Comparison of ENCODE assay signal across 8 cellular contexts in genomic region chr22:21652010-21652546, GRCh38. TPM values are rescaled to one million over a fixed set of nuclear protein-coding genes. Genes with fewer than 3 reads are reported as not detected.
DNase-seq lines count a peak whose midpoint lies in the region; ATAC-seq, FAIRE-seq and TF ChIP-seq lines count a peak whose summit lies in the region.

No MANE protein-coding gene starts in this region.

- H3K4me1 ChIP-seq in HepG2 (ENCODE audit: insufficient read depth, low read length): peaks cover 33% of the 10 kb centered on the region

- no peaks in the 10 kb centered on the region for H3K9me3 Mint-ChIP-seq in activated CD4-positive, alpha-beta T cell treated with anti-CD3 and anti-CD28 coated beads for 36 hours (ENCODE audit: low read depth)

- no peak for TF ChIP-seq EP300 in HepG2 (IDR thresholded peaks at IDR 0.05; ENCODE audit: low read depth in 2 of 2, low read length in 2 of 2)
- no peak for TF ChIP-seq EP300 in HepG2 (CRISPR knock-in tag; IDR thresholded peaks at IDR 0.05; ENCODE audit: borderline replicate concordance)

- WGBS in HepG2 (ENCODE audit: low lambda C conversion rate): 0% methylated on average over 24 of the region's 44 CpGs

- peak; percentile 56 to 65 for TF ChIP-seq POLR2A in HepG2 (IDR thresholded peaks at IDR 0.05; ENCODE audit: insufficient read depth in 1 of 2, low read depth in 2 of 2, low read length in 2 of 2)

- DNase-seq in Ammon's horn (ENCODE audit: low spot score) (peak; percentile 84), NCI-H524 (lab: John Stamatoyannopoulos, UW) (peak; percentile 82 to 94), coronary artery (ENCODE audit: low spot score) (peak; percentile 87), HepG2 (ENCODE audit: low spot score) (peak; percentile 84)
- DNase-seq in activated CD4-positive, alpha-beta T cell treated with anti-CD3 and anti-CD28 coated beads for 36 hours: peak; percentile 95
- peak; percentile 84 to 92 for DNase-seq in stimulated activated CD4-positive, alpha-beta T cell treated with anti-CD3 and anti-CD28 coated beads, Interleukin-2, amount 100 ng/mL, for 24 hours

- H3K27ac Mint-ChIP-seq in activated CD4-positive, alpha-beta T cell treated with anti-CD3 and anti-CD28 coated beads for 36 hours: peak overlapping the region; percentile 86

- peak overlapping the region; percentile 73 for H3K9ac ChIP-seq in HepG2 (ENCODE audit: insufficient read depth, low read depth, low read length)

- H3K4me3 ChIP-seq in coronary artery (peak overlapping the region; percentile 86), HepG2 (replicated peaks in 1 of 3; ENCODE audit: insufficient read depth in 1 of 3, low read depth in 2 of 3, low read length in 3 of 3) (peak overlapping the region; percentile 64 to 86 (median 77))

- no peaks in the 10 kb centered on the region; a peak in 1 of 5 replicates for H3K27me3 ChIP-seq in HepG2 (ENCODE audit: control insufficient read depth in 1 of 2, insufficient read depth in 2 of 2, low read length in 2 of 2)

- no peaks in the 10 kb centered on the region for H4K20me1 ChIP-seq in HepG2 (ENCODE audit: insufficient read depth, low read length)

- H2AFZ ChIP-seq in HepG2 (ENCODE audit: low read length): no peak overlapping the region

- TF ChIP-seq RAD21 in HepG2 (CRISPR knock-in tag; IDR thresholded peaks at IDR 0.05): no peak

- H3K79me2 ChIP-seq in HepG2 (ENCODE audit: insufficient read depth, low read length): no peaks in the 10 kb centered on the region

- peak overlapping the region; percentile 85 for H3K4me3 Mint-ChIP-seq in activated CD4-positive, alpha-beta T cell treated with anti-CD3 and anti-CD28 coated beads for 36 hours

- peaks cover 2 to 16% of the 10 kb centered on the region in 2 experiments; a peak in 4 of 5 replicates for H3K36me3 ChIP-seq in HepG2 (replicated peaks in 1 of 2; ENCODE audit: control insufficient read depth in 1 of 2, insufficient read depth in 2 of 2, low read length in 2 of 2)

- BruUV-seq in HepG2 (replicated peaks; lab: Mats Ljungman, UMichigan): no TSS peak

- POLR2A ChIA-PET in activated CD4-positive, alpha-beta T cell treated with anti-CD3 and anti-CD28 coated beads for 36 hours (lab: Charles Lee): interaction anchor here (1.0 to 1.3 kb wide), 2 partner anchors 9 to 14 kb away, joined by 3 to 5 read pairs; no protein-coding TSS in a partner anchor
- POLR2A ChIA-PET in HepG2 (lab: Yijun Ruan, JAX): interaction anchor here (2.1 to 3.3 kb wide), 2 partner anchors 11 to 14 kb away, joined by 10 to 17 read pairs; partner anchors contain the start of genes PPIL2 and SDF2L1

- TF ChIP-seq CTCF in coronary artery (IDR thresholded peaks at IDR 0.05) (no peak), HepG2 (CRISPR knock-in tag; IDR thresholded peaks at IDR 0.05) (no peak)

- no peak overlapping the region for H3K27ac ChIP-seq in coronary artery
- H3K27ac ChIP-seq in HepG2 (ENCODE audit: extremely low read length, insufficient read depth, low read length): peak overlapping the region; percentile 77

- ATAC-seq in GM19023 (IDR thresholded peaks at IDR 0.05; ENCODE audit: unreplicated experiment) (peak; percentile 85), HG03159 (IDR thresholded peaks at IDR 0.05; ENCODE audit: unreplicated experiment) (peak; percentile 84), HepG2 (peak; percentile 95)
- peak; percentile 97 for ATAC-seq in activated CD4-positive, alpha-beta T cell treated with anti-CD3 and anti-CD28 coated beads for 36 hours

- peak; percentile 42 for FAIRE-seq in HepG2 (lab: Jason Lieb, UNC)

- CTCF ChIA-PET in activated CD4-positive, alpha-beta T cell treated with anti-CD3 and anti-CD28 coated beads for 36 hours (lab: Charles Lee): interaction anchor here (0.6 to 1.7 kb wide), 7 partner anchors 10 to 1384 kb away, joined by 3 to 11 read pairs (median 3); partner anchors contain the start of gene SDF2L1
- CTCF ChIA-PET in HepG2 (lab: Yijun Ruan, JAX; ENCODE audit: low intra/inter-chr PET ratio, low total read pairs): no interaction called here

- peaks cover 23% of the 10 kb centered on the region for H3K4me1 Mint-ChIP-seq in activated CD4-positive, alpha-beta T cell treated with anti-CD3 and anti-CD28 coated beads for 36 hours

- H3K4me2 ChIP-seq in HepG2 (ENCODE audit: low read depth, low read length): peak overlapping the region; percentile 93

- no peaks in the 10 kb centered on the region for H3K27me3 Mint-ChIP-seq in activated CD4-positive, alpha-beta T cell treated with anti-CD3 and anti-CD28 coated beads for 36 hours

- H3K9me3 ChIP-seq in HepG2 (ENCODE audit: low read length): no peaks in the 10 kb centered on the region

- peaks cover 27% of the 10 kb centered on the region for H3K36me3 Mint-ChIP-seq in activated CD4-positive, alpha-beta T cell treated with anti-CD3 and anti-CD28 coated beads for 36 hours (ENCODE audit: low read depth)

- in situ Hi-C loops in HepG2 (cut with HindIII; ENCODE audit: extremely low pct_ligation_motif_present, low pct_unique_long_range_greater_than_20kb): no loop called here

- intact Hi-C loops in activated CD4-positive, alpha-beta T cell treated with anti-CD3 and anti-CD28 coated beads for 36 hours (cut with DNase I, micrococcal nuclease): loop anchor here (1.0 to 2.0 kb wide), 5 partner anchors 10 to 735 kb away; partner anchors contain the start of genes CRKL (in 1 of the 2), PPIL2 (in 1 of the 2), SDF2L1 (in 1 of the 2) and YDJC (in 1 of the 2)
- intact Hi-C loops in HepG2 (cut with micrococcal nuclease; ENCODE audit: unreplicated experiment): no loop called here

RNA-seq across cellular contexts. Expression of gene SDF2L1, which starts 10.0 kb away (rescaled TPM):
- 10 to 100 TPM; 13.7 to 32.8 TPM for total RNA-seq in activated CD4-positive, alpha-beta T cell treated with anti-CD3 and anti-CD28 coated beads for 36 hours
- 39.7 and 57.4 TPM in 2 replicates for total RNA-seq in HepG2 (2016; rRNA removed; fragmentation: Illumina TruSeq; extraction: Trizol)
- 33.2 and 40.3 TPM in 2 replicates for total RNA-seq in HepG2 (2016; cell fraction: cytosol; rRNA removed; fragmentation: Illumina TruSeq; extraction: Trizol; ENCODE audit: low read depth)
- total RNA-seq in HepG2 (2016; cell fraction: insoluble cytoplasmic fraction; rRNA removed; fragmentation: Illumina TruSeq; extraction: Trizol): 40.0 and 62.7 TPM in 2 replicates
- total RNA-seq in HepG2 (2016; cell fraction: membrane; rRNA removed; fragmentation: Illumina TruSeq; extraction: Trizol): 45.7 and 54.6 TPM in 2 replicates
- total RNA-seq in HepG2 (2016; cell fraction: nucleus; rRNA removed; fragmentation: Illumina TruSeq; extraction: Trizol): 34.2 and 40.4 TPM in 2 replicates
- polyA plus RNA-seq in HepG2 (2011; rRNA removed): 16.6 and 18.0 TPM in 2 replicates
- 15.2 and 26.9 TPM in 2 replicates for polyA plus RNA-seq in HepG2 (2011; cell fraction: cytosol; rRNA removed)
- 10.9 and 11.0 TPM in 2 replicates for polyA plus RNA-seq in HepG2 (2011; cell fraction: nucleus; rRNA removed)
- polyA plus RNA-seq in HepG2 (2012): 13.3 and 21.0 TPM in 2 replicates
- 42.3 and 50.0 TPM in 2 replicates for polyA plus RNA-seq in HepG2 (2016; cell fraction: cytosol; fragmentation: Illumina TruSeq; extraction: Trizol; ENCODE audit: low read depth)
- 46.2 TPM in 2 replicates for polyA plus RNA-seq in HepG2 (2016; cell fraction: insoluble cytoplasmic fraction; fragmentation: Illumina TruSeq; extraction: Trizol; ENCODE audit: low read depth)
- 43.9 and 48.5 TPM in 2 replicates for polyA plus RNA-seq in HepG2 (2016; cell fraction: membrane; fragmentation: Illumina TruSeq; extraction: Trizol; ENCODE audit: low read depth)
- polyA plus RNA-seq in HepG2 (2016; cell fraction: nucleus; fragmentation: Illumina TruSeq; extraction: Trizol; ENCODE audit: insufficient read depth, low read depth): 73.9 and 89.3 TPM in 2 replicates
- 24.5 and 32.2 TPM in 2 replicates for polyA minus RNA-seq in HepG2 (2011; rRNA and poly(A)+ RNA removed; ENCODE audit: low replicate concordance)
- 8.3 and 14.1 TPM in 2 replicates for polyA minus RNA-seq in HepG2 (2011; cell fraction: cytosol; rRNA and poly(A)+ RNA removed)
- polyA minus RNA-seq in HepG2 (2011; cell fraction: nucleus; rRNA and poly(A)+ RNA removed): 2.6 and 5.5 TPM in 2 replicates

RNA-seq across cellular contexts. Expression of gene PPIL2, which starts 13.7 kb away (rescaled TPM):
- 10 to 100 TPM; 42.8 to 57.7 TPM for total RNA-seq in activated CD4-positive, alpha-beta T cell treated with anti-CD3 and anti-CD28 coated beads for 36 hours
- total RNA-seq in HepG2 (2016; rRNA removed; fragmentation: Illumina TruSeq; extraction: Trizol): 31.6 and 31.9 TPM in 2 replicates
- 9.2 and 10.5 TPM in 2 replicates for total RNA-seq in HepG2 (2016; cell fraction: cytosol; rRNA removed; fragmentation: Illumina TruSeq; extraction: Trizol; ENCODE audit: low read depth)
- 23.6 and 33.0 TPM in 2 replicates for total RNA-seq in HepG2 (2016; cell fraction: insoluble cytoplasmic fraction; rRNA removed; fragmentation: Illumina TruSeq; extraction: Trizol)
- total RNA-seq in HepG2 (2016; cell fraction: membrane; rRNA removed; fragmentation: Illumina TruSeq; extraction: Trizol): 9.1 and 9.4 TPM in 2 replicates
- 42.7 and 45.7 TPM in 2 replicates for total RNA-seq in HepG2 (2016; cell fraction: nucleus; rRNA removed; fragmentation: Illumina TruSeq; extraction: Trizol)
- polyA plus RNA-seq in HepG2 (2011; rRNA removed): 56.1 and 59.4 TPM in 2 replicates
- 22.8 and 28.5 TPM in 2 replicates for polyA plus RNA-seq in HepG2 (2011; cell fraction: cytosol; rRNA removed)
- 197 and 240 TPM in 2 replicates for polyA plus RNA-seq in HepG2 (2011; cell fraction: nucleus; rRNA removed)
- 26.0 and 29.4 TPM in 2 replicates for polyA plus RNA-seq in HepG2 (2012)
- 2.5 and 3.3 TPM in 2 replicates for polyA plus RNA-seq in HepG2 (2016; cell fraction: cytosol; fragmentation: Illumina TruSeq; extraction: Trizol; ENCODE audit: low read depth)
- polyA plus RNA-seq in HepG2 (2016; cell fraction: insoluble cytoplasmic fraction; fragmentation: Illumina TruSeq; extraction: Trizol; ENCODE audit: low read depth): 30.7 and 39.2 TPM in 2 replicates
- 6.2 and 7.6 TPM in 2 replicates for polyA plus RNA-seq in HepG2 (2016; cell fraction: membrane; fragmentation: Illumina TruSeq; extraction: Trizol; ENCODE audit: low read depth)
- 66.3 and 80.1 TPM in 2 replicates for polyA plus RNA-seq in HepG2 (2016; cell fraction: nucleus; fragmentation: Illumina TruSeq; extraction: Trizol; ENCODE audit: insufficient read depth, low read depth)
- polyA minus RNA-seq in HepG2 (2011; rRNA and poly(A)+ RNA removed; ENCODE audit: low replicate concordance): 22.5 and 39.0 TPM in 2 replicates
- 15.4 and 16.6 TPM in 2 replicates for polyA minus RNA-seq in HepG2 (2011; cell fraction: cytosol; rRNA and poly(A)+ RNA removed)
- polyA minus RNA-seq in HepG2 (2011; cell fraction: nucleus; rRNA and poly(A)+ RNA removed): 108 and 114 TPM in 2 replicates

RNA-seq across cellular contexts. Expression of gene CCDC116, which starts 19.5 kb away (rescaled TPM):
- total RNA-seq in activated CD4-positive, alpha-beta T cell treated with anti-CD3 and anti-CD28 coated beads for 36 hours: under 1 TPM; 0.23 to 0.33 TPM
- 0.33 TPM in 1 of 2 replicates, not detected in the other for total RNA-seq in HepG2 (2016; rRNA removed; fragmentation: Illumina TruSeq; extraction: Trizol)
- total RNA-seq in HepG2 (2016; cell fraction: cytosol; rRNA removed; fragmentation: Illumina TruSeq; extraction: Trizol; ENCODE audit: low read depth): 0.09 TPM in 1 of 2 replicates, not detected in the other
- 0.13 and 0.15 TPM in 2 replicates for total RNA-seq in HepG2 (2016; cell fraction: insoluble cytoplasmic fraction; rRNA removed; fragmentation: Illumina TruSeq; extraction: Trizol)
- total RNA-seq in HepG2 (2016; cell fraction: membrane; rRNA removed; fragmentation: Illumina TruSeq; extraction: Trizol): 0.28 TPM in 1 of 2 replicates, not detected in the other
- 0.19 and 0.28 TPM in 2 replicates for total RNA-seq in HepG2 (2016; cell fraction: nucleus; rRNA removed; fragmentation: Illumina TruSeq; extraction: Trizol)
- 0.05 and 0.15 TPM in 2 replicates for polyA plus RNA-seq in HepG2 (2011; rRNA removed)
- polyA plus RNA-seq in HepG2 (2011; cell fraction: cytosol; rRNA removed): 0.04 and 0.13 TPM in 2 replicates
- 0.78 and 0.79 TPM in 2 replicates for polyA plus RNA-seq in HepG2 (2011; cell fraction: nucleus; rRNA removed)
- 0.05 and 0.15 TPM in 2 replicates for polyA plus RNA-seq in HepG2 (2012)
- polyA plus RNA-seq in HepG2 (2016; cell fraction: cytosol; fragmentation: Illumina TruSeq; extraction: Trizol; ENCODE audit: low read depth): 0.05 and 0.07 TPM in 2 replicates
- polyA plus RNA-seq in HepG2 (2016; cell fraction: insoluble cytoplasmic fraction; fragmentation: Illumina TruSeq; extraction: Trizol; ENCODE audit: low read depth): 0.17 TPM in 1 of 2 replicates, not detected in the other
- polyA plus RNA-seq in HepG2 (2016; cell fraction: membrane; fragmentation: Illumina TruSeq; extraction: Trizol; ENCODE audit: low read depth): 0.16 TPM in 1 of 2 replicates, not detected in the other
- 0.64 and 0.97 TPM in 2 replicates for polyA plus RNA-seq in HepG2 (2016; cell fraction: nucleus; fragmentation: Illumina TruSeq; extraction: Trizol; ENCODE audit: insufficient read depth, low read depth)
- 0.07 and 0.12 TPM in 2 replicates for polyA minus RNA-seq in HepG2 (2011; rRNA and poly(A)+ RNA removed; ENCODE audit: low replicate concordance)
- polyA minus RNA-seq in HepG2 (2011; cell fraction: cytosol; rRNA and poly(A)+ RNA removed): not detected in 2 replicates
- polyA minus RNA-seq in HepG2 (2011; cell fraction: nucleus; rRNA and poly(A)+ RNA removed): 0.39 and 0.50 TPM in 2 replicates

RNA-seq across cellular contexts. Expression of gene YDJC, which starts 22.3 kb away (rescaled TPM):
- 10 to 100 TPM; 43.4 to 54.0 TPM for total RNA-seq in activated CD4-positive, alpha-beta T cell treated with anti-CD3 and anti-CD28 coated beads for 36 hours
- 27.0 and 32.0 TPM in 2 replicates for total RNA-seq in HepG2 (2016; rRNA removed; fragmentation: Illumina TruSeq; extraction: Trizol)
- 18.2 and 18.6 TPM in 2 replicates for total RNA-seq in HepG2 (2016; cell fraction: cytosol; rRNA removed; fragmentation: Illumina TruSeq; extraction: Trizol; ENCODE audit: low read depth)
- 28.2 and 30.6 TPM in 2 replicates for total RNA-seq in HepG2 (2016; cell fraction: insoluble cytoplasmic fraction; rRNA removed; fragmentation: Illumina TruSeq; extraction: Trizol)
- 30.4 and 39.2 TPM in 2 replicates for total RNA-seq in HepG2 (2016; cell fraction: membrane; rRNA removed; fragmentation: Illumina TruSeq; extraction: Trizol)
- 14.3 and 16.0 TPM in 2 replicates for total RNA-seq in HepG2 (2016; cell fraction: nucleus; rRNA removed; fragmentation: Illumina TruSeq; extraction: Trizol)
- polyA plus RNA-seq in HepG2 (2011; rRNA removed): 15.3 and 19.9 TPM in 2 replicates
- polyA plus RNA-seq in HepG2 (2011; cell fraction: cytosol; rRNA removed): 15.7 and 30.3 TPM in 2 replicates
- 42.4 and 43.1 TPM in 2 replicates for polyA plus RNA-seq in HepG2 (2011; cell fraction: nucleus; rRNA removed)
- 10.8 and 14.7 TPM in 2 replicates for polyA plus RNA-seq in HepG2 (2012)
- polyA plus RNA-seq in HepG2 (2016; cell fraction: cytosol; fragmentation: Illumina TruSeq; extraction: Trizol; ENCODE audit: low read depth): 20.1 and 25.1 TPM in 2 replicates
- 30.6 and 33.5 TPM in 2 replicates for polyA plus RNA-seq in HepG2 (2016; cell fraction: insoluble cytoplasmic fraction; fragmentation: Illumina TruSeq; extraction: Trizol; ENCODE audit: low read depth)
- polyA plus RNA-seq in HepG2 (2016; cell fraction: membrane; fragmentation: Illumina TruSeq; extraction: Trizol; ENCODE audit: low read depth): 32.1 and 32.9 TPM in 2 replicates
- 31.4 and 34.1 TPM in 2 replicates for polyA plus RNA-seq in HepG2 (2016; cell fraction: nucleus; fragmentation: Illumina TruSeq; extraction: Trizol; ENCODE audit: insufficient read depth, low read depth)
- polyA minus RNA-seq in HepG2 (2011; rRNA and poly(A)+ RNA removed; ENCODE audit: low replicate concordance): 24.6 and 29.4 TPM in 2 replicates
- 8.5 and 10.8 TPM in 2 replicates for polyA minus RNA-seq in HepG2 (2011; cell fraction: cytosol; rRNA and poly(A)+ RNA removed)
- polyA minus RNA-seq in HepG2 (2011; cell fraction: nucleus; rRNA and poly(A)+ RNA removed): 11.7 and 13.1 TPM in 2 replicates
